In genomic region chr2:44233450-44234128, GRCh38 we compare ENCODE assay signal across 1 cellular context.
TF ChIP-seq lines count a peak whose summit lies in the region.

No MANE protein-coding gene starts in this region.

TF ChIP-seq in HepG2, 621 proteins besides CTCF, POLR2A, EP300 and RAD21 (continues in another document):
- no peak for TF ChIP-seq SOX6 (IDR thresholded peaks at IDR 0.05)
- TF ChIP-seq SOX6 (CRISPR knock-in tag; IDR thresholded peaks at IDR 0.05): no peak; the same call in 1 of the 2 replicates
- TF ChIP-seq RNF2 (conservative IDR thresholded peaks at IDR 0.05; ENCODE audit: low read depth): no peak
- no peak for TF ChIP-seq SKI (IDR thresholded peaks at IDR 0.05; ENCODE audit: partially characterized antibody)
- TF ChIP-seq ZNF580 (CRISPR knock-in tag; IDR thresholded peaks at IDR 0.05; ENCODE audit: borderline replicate concordance, low read depth): no peak
- TF ChIP-seq ZNF510 (CRISPR knock-in tag; IDR thresholded peaks at IDR 0.05; ENCODE audit: low read depth): no peak
- TF ChIP-seq ZNF234 (CRISPR knock-in tag; conservative IDR thresholded peaks at IDR 0.05): no peak
- no peak for TF ChIP-seq ZNF766 (CRISPR knock-in tag; IDR thresholded peaks at IDR 0.05; ENCODE audit: borderline replicate concordance)
- no peak for TF ChIP-seq HDAC1 (CRISPR knock-in tag; IDR thresholded peaks at IDR 0.05)
- no peak for TF ChIP-seq BCLAF1 (IDR thresholded peaks at IDR 0.05)
- no peak for TF ChIP-seq PTBP1 (IDR thresholded peaks at IDR 0.05; ENCODE audit: low read depth, low read length, poor library complexity, severe bottlenecking)
- TF ChIP-seq HMGXB4 (CRISPR knock-in tag; IDR thresholded peaks at IDR 0.05; ENCODE audit: borderline replicate concordance in 1 of 2, low read depth in 1 of 2): no peak
- TF ChIP-seq ATF7 (IDR thresholded peaks at IDR 0.05): no peak
- no peak for TF ChIP-seq ATF7 (CRISPR knock-in tag; IDR thresholded peaks at IDR 0.05)
- no peak for TF ChIP-seq KDM2A (CRISPR knock-in tag; IDR thresholded peaks at IDR 0.05; ENCODE audit: borderline replicate concordance, low read depth)
- TF ChIP-seq, protein P1, sequence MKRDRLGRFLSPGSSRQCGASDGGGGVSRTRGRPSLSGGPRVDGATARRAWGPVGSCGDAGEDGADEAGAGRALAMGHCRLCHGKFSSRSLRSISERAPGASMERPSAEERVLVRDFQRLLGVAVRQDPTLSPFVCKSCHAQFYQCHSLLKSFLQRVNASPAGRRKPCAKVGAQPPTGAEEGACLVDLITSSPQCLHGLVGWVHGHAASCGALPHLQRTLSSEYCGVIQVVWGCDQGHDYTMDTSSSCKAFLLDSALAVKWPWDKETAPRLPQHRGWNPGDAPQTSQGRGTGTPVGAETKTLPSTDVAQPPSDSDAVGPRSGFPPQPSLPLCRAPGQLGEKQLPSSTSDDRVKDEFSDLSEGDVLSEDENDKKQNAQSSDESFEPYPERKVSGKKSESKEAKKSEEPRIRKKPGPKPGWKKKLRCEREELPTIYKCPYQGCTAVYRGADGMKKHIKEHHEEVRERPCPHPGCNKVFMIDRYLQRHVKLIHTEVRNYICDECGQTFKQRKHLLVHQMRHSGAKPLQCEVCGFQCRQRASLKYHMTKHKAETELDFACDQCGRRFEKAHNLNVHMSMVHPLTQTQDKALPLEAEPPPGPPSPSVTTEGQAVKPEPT (CRISPR knock-in tag; IDR thresholded peaks at IDR 0.05; ENCODE audit: low read depth): no peak
- no peak for TF ChIP-seq PCBP1 (IDR thresholded peaks at IDR 0.05; ENCODE audit: borderline replicate concordance, low read depth, low read length)
- TF ChIP-seq, protein P2, sequence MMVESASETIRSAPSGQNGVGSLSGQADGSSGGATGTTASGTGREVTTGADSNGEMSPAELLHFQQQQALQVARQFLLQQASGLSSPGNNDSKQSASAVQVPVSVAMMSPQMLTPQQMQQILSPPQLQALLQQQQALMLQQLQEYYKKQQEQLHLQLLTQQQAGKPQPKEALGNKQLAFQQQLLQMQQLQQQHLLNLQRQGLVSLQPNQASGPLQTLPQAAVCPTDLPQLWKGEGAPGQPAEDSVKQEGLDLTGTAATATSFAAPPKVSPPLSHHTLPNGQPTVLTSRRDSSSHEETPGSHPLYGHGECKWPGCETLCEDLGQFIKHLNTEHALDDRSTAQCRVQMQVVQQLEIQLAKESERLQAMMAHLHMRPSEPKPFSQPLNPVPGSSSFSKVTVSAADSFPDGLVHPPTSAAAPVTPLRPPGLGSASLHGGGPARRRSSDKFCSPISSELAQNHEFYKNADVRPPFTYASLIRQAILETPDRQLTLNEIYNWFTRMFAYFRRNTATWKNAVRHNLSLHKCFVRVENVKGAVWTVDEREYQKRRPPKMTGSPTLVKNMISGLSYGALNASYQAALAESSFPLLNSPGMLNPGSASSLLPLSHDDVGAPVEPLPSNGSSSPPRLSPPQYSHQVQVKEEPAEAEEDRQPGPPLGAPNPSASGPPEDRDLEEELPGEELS (CRISPR knock-in tag; IDR thresholded peaks at IDR 0.05): peak; percentile 69
- no peak for TF ChIP-seq ZKSCAN8 (CRISPR knock-in tag; IDR thresholded peaks at IDR 0.05; ENCODE audit: borderline replicate concordance)
- no peak for TF ChIP-seq ATAD3A (CRISPR knock-in tag; IDR thresholded peaks at IDR 0.05)
- no peak for TF ChIP-seq SMAD9 (CRISPR knock-in tag; IDR thresholded peaks at IDR 0.05)
- TF ChIP-seq NAIF1 (CRISPR knock-in tag; IDR thresholded peaks at IDR 0.05; ENCODE audit: borderline replicate concordance): no peak
- TF ChIP-seq TP53 (CRISPR knock-in tag; conservative IDR thresholded peaks at IDR 0.05): no peak
- no peak for TF ChIP-seq PAWR (CRISPR knock-in tag; IDR thresholded peaks at IDR 0.05; ENCODE audit: borderline replicate concordance)
- no peak for TF ChIP-seq ATF1 (CRISPR knock-in tag; IDR thresholded peaks at IDR 0.05)
- TF ChIP-seq ESRRA (CRISPR knock-in tag; IDR thresholded peaks at IDR 0.05; ENCODE audit: low read depth): no peak
- TF ChIP-seq ZNF101 (CRISPR knock-in tag; IDR thresholded peaks at IDR 0.05; ENCODE audit: borderline replicate concordance, low read depth): no peak
- TF ChIP-seq ZNF484 (CRISPR knock-in tag; IDR thresholded peaks at IDR 0.05; ENCODE audit: borderline replicate concordance, low read depth): no peak
- no peak for TF ChIP-seq RFX1 (IDR thresholded peaks at IDR 0.05)
- TF ChIP-seq DR1 (CRISPR knock-in tag; IDR thresholded peaks at IDR 0.05): no peak
- TF ChIP-seq HMGXB3 (CRISPR knock-in tag; IDR thresholded peaks at IDR 0.05; ENCODE audit: borderline replicate concordance): no peak
- TF ChIP-seq ZNF383 (CRISPR knock-in tag; IDR thresholded peaks at IDR 0.05; ENCODE audit: borderline replicate concordance): no peak
- 0 out of 2 replicates have a peak, but pooled peaks have one; percentile 54 for TF ChIP-seq MIXL1 (CRISPR knock-in tag; IDR thresholded peaks at IDR 0.05)
- no peak for TF ChIP-seq ZNF138 (CRISPR knock-in tag; IDR thresholded peaks at IDR 0.05; ENCODE audit: low read depth)
- no peak for TF ChIP-seq HES4 (CRISPR knock-in tag; IDR thresholded peaks at IDR 0.05; ENCODE audit: borderline replicate concordance)
- 0 out of 4 replicates have a peak, but pooled peaks of 1 of the 2 experiments have one; percentile 21 for TF ChIP-seq ATF4 (CRISPR knock-in tag; IDR thresholded peaks at IDR 0.05)
- TF ChIP-seq BRF2 (CRISPR knock-in tag; IDR thresholded peaks at IDR 0.05): no peak
- TF ChIP-seq HNF4G (IDR thresholded peaks at IDR 0.05; ENCODE audit: borderline replicate concordance, low read depth, low read length): no peak
- no peak for TF ChIP-seq HNF4G (CRISPR knock-in tag; IDR thresholded peaks at IDR 0.05; ENCODE audit: borderline replicate concordance, low read depth)
- TF ChIP-seq, protein P3, sequence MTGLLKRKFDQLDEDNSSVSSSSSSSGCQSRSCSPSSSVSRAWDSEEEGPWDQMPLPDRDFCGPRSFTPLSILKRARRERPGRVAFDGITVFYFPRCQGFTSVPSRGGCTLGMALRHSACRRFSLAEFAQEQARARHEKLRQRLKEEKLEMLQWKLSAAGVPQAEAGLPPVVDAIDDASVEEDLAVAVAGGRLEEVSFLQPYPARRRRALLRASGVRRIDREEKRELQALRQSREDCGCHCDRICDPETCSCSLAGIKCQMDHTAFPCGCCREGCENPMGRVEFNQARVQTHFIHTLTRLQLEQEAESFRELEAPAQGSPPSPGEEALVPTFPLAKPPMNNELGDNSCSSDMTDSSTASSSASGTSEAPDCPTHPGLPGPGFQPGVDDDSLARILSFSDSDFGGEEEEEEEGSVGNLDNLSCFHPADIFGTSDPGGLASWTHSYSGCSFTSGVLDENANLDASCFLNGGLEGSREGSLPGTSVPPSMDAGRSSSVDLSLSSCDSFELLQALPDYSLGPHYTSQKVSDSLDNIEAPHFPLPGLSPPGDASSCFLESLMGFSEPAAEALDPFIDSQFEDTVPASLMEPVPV (CRISPR knock-in tag; IDR thresholded peaks at IDR 0.05): no peak
- no peak for TF ChIP-seq FOXM1 (CRISPR knock-in tag; IDR thresholded peaks at IDR 0.05)
